ENCODE assay signal across 8 cellular contexts in genomic region chr6:38638941-38639497, GRCh38. TPM values are rescaled to one million over a fixed set of nuclear protein-coding genes. Genes with fewer than 3 reads are reported as not detected.
DNase-seq lines count a peak whose midpoint lies in the region; ATAC-seq and TF ChIP-seq lines count a peak whose summit lies in the region.

No MANE protein-coding gene starts in this region.

- peak; percentile 31 for ATAC-seq in GM18907 (IDR thresholded peaks at IDR 0.05; ENCODE audit: unreplicated experiment)
- peak; percentile 33 for ATAC-seq in HG03175 (IDR thresholded peaks at IDR 0.05; ENCODE audit: unreplicated experiment)

- H3K36me3 Mint-ChIP-seq in type B pancreatic cell: no peaks in the 10 kb centered on the region

- DNase-seq in RPMI8226 (peak; percentile 42), glomerular visceral epithelial cell (ENCODE audit: extremely low spot score) (peak; percentile 46), pons (ENCODE audit: low spot score) (peak; percentile 49), type B pancreatic cell (ENCODE audit: extremely low spot score, unreplicated experiment) (no peak)
- DNase-seq in activated naive CD4-positive, alpha-beta T cell treated with Interleukin-2 at 50 U/mL for 16 hours: peak; percentile 75

- no peak for TF ChIP-seq CTCF in 22Rv1 (IDR thresholded peaks at IDR 0.05)
- no peak for TF ChIP-seq CTCF in type B pancreatic cell (conservative IDR thresholded peaks at IDR 0.05)

- H3K4me3 Mint-ChIP-seq in type B pancreatic cell: peak overlapping the region; percentile 87

- peaks cover 10% of the 10 kb centered on the region for H3K4me1 Mint-ChIP-seq in type B pancreatic cell (ENCODE audit: unreplicated experiment)

- no peaks in the 10 kb centered on the region for H3K27me3 Mint-ChIP-seq in type B pancreatic cell

- H3K27ac ChIP-seq in 22Rv1: peak overlapping the region; percentile 62

- peak overlapping the region; percentile 85 for H3K27ac Mint-ChIP-seq in type B pancreatic cell

- H3K9me3 Mint-ChIP-seq in type B pancreatic cell: no peaks in the 10 kb centered on the region

RNA-seq across cellular contexts. Expression of gene BTBD9, which starts 0.7 kb away (rescaled TPM):
- 14.9 and 16.0 TPM in 2 replicates for total RNA-seq in type B pancreatic cell (ENCODE audit: low replicate concordance)
